ENCODE assay signal across 7 cellular contexts in the genomic region with DNA sequence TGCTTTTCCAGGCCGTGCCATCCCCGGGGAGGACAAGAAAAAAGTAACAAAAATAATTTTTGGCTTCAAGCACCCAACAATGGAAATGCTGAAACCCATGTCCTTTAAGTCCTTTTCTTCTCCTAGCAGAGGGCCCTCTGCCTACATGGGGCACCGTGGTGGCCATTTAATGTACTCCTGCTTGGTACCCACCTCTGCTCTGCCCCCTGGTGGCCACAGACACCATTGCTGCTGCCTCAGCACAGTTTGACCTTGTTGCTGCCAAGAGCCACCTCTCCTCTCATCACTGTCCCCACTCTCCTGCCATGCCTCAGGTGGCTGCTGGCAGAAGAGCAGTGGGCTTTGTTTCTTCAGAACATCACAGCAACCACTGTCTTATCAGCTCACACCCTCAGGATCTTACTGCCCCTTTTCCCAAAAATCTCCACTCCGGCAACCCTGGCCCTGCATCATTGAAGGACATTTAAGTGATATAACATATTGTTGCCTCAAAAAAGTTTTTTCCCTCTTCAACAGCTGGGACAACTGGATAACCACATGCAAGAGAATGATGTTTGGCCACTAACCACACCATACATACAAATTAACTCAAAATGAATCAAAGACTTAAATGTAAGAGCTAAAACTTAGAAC. TPM values are rescaled to one million over a fixed set of nuclear protein-coding genes. Genes with fewer than 3 reads are reported as not detected.
A peak's percentile ranks its signal among the peaks of the same experiment; 100 is the strongest.
DNase-seq lines count a peak whose midpoint lies in the region; ATAC-seq, FAIRE-seq and TF ChIP-seq lines count a peak whose summit lies in the region.

No MANE protein-coding gene starts in this region.

- peak; percentile 73 for ATAC-seq in HG03045 (IDR thresholded peaks at IDR 0.05; ENCODE audit: unreplicated experiment)

- in situ Hi-C loops in GM13976 (cut with MboI; ENCODE audit: low sequenced_read_pairs, unreplicated experiment) = no loop called here

- no peak for FAIRE-seq in bronchial epithelial cell (lab: Jason Lieb, UNC)

- peaks cover 2% of the 10 kb centered on the region for H3K27me3 ChIP-seq in bronchial epithelial cell (ENCODE audit: control insufficient read depth, insufficient read depth, low read length)
- no peaks in the 10 kb centered on the region for H3K27me3 ChIP-seq in kidney epithelial cell (ENCODE audit: control insufficient read depth, insufficient read depth, low read length)

- H3K4me3 ChIP-seq in bronchial epithelial cell (ENCODE audit: low read depth, low read length) = no peak overlapping the region
- H3K4me3 ChIP-seq in kidney epithelial cell (ENCODE audit: low read depth, low read length) = no peak overlapping the region

- H3K36me3 ChIP-seq in bronchial epithelial cell (ENCODE audit: control insufficient read depth, insufficient read depth, low read length) = no peaks in the 10 kb centered on the region
- no peaks in the 10 kb centered on the region for H3K36me3 ChIP-seq in kidney epithelial cell (ENCODE audit: control insufficient read depth, insufficient read depth, low read length)

- DNase-seq in GM13976 (ENCODE audit: low spot score) (peak; percentile 82), NCI-H2227 (lab: John Stamatoyannopoulos, UW; ENCODE audit: unreplicated experiment) (peak; percentile 73), bronchial epithelial cell (ENCODE audit: low read depth) (peak; percentile 73), kidney epithelial cell (ENCODE audit: low read depth) (peak; percentile 12)
- peak; percentile 63 to 73 (median 69) for DNase-seq in activated CD4-positive, CD25-positive, alpha-beta regulatory T cell (lab: John Stamatoyannopoulos, UW)
- peak; percentile 84 for DNase-seq in stimulated activated CD4-positive, alpha-beta T cell treated with anti-CD3 and anti-CD28 coated beads, Interleukin-1b, Interleukin-23, amount 100 ng/mL, for 48 hours

- TF ChIP-seq CTCF in GM13976 (IDR thresholded peaks at IDR 0.05; ENCODE audit: borderline replicate concordance, control extremely low read depth, extremely low read depth, insufficient read depth, missing control alignments) (peak; percentile 80), bronchial epithelial cell (IDR thresholded peaks at IDR 0.05; ENCODE audit: insufficient read depth, low read length, severe bottlenecking) (peak; percentile 93), kidney epithelial cell (IDR thresholded peaks at IDR 0.05; ENCODE audit: insufficient read depth, low read length, poor library complexity, severe bottlenecking) (peak; percentile 95)

RNA-seq across cellular contexts. Expression of a gene that starts 12.9 kb away (rescaled TPM):
- 0.26 and 0.77 TPM in 2 replicates for total RNA-seq in bronchial epithelial cell
- total RNA-seq in kidney epithelial cell = 1.1 and 1.8 TPM in 2 replicates

Comparison
In these comparisons a context has a peak if more than half of its experiments do, and no peak if none do; other contexts are left out.
1. DNase-seq: peak in every context shown above with its lines; median percentile 84 in stimulated activated CD4-positive, alpha-beta T cell treated with anti-CD3 and anti-CD28 coated beads, Interleukin-1b, Interleukin-23, amount 100 ng/mL, for 48 hours; 82 in GM13976; 73 in NCI-H2227; 73 in bronchial epithelial cell; 69 in activated CD4-positive, CD25-positive, alpha-beta regulatory T cell; 12 in kidney epithelial cell.